Comparison of ENCODE assay signal across 21 cellular contexts in the genomic region with DNA sequence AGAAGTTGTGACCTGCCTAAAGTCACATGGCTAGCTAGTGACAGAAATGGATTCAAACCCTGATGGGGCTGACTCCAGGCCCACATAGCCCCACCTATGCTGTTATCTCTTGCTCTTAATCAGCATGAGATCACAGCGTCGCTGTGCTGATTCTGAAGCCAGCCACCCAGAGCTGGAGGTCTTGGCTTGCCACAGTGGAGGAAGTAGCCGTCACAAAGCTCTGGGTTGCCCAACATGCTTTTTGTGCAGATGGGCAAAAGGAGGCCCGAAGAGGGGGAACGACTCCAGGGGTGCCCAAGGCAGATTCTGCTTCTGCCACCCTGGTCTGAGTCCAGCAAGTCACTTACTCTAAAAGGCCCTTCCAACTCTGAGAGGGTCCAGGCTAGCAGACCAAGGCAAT. TPM values are rescaled to one million over a fixed set of nuclear protein-coding genes. Genes with fewer than 3 reads are reported as not detected.
DNase-seq lines count a peak whose midpoint lies in the region; ATAC-seq and TF ChIP-seq lines count a peak whose summit lies in the region.
"Had no signal": no experiment of that assay in that cellular context is flagged by ENCODE, and none has a peak within 500 bp of the region (broad histone marks: within the 10 kb centered on the region; RNA-seq: fewer than 3 reads in every experiment).

No MANE protein-coding gene starts in this region.

- ATAC-seq in gastroesophageal sphincter (peak; percentile 34), GM21526 (IDR thresholded peaks at IDR 0.05; ENCODE audit: low FRiP score, unreplicated experiment) (no peak), GM19397 (IDR thresholded peaks at IDR 0.05; ENCODE audit: unreplicated experiment) (no peak), mucosa of descending colon (no peak)
- ATAC-seq: activated T-helper 17 cell treated with anti-CD3 and anti-CD28 coated beads, Interleukin-2, amount 50 U/mL, for 72 hours; PC-3; psoas muscle had no signal

- H3K27me3 ChIP-seq in gastroesophageal sphincter (peaks cover 12% of the 10 kb centered on the region), neutrophil (no peaks in the 10 kb centered on the region), Caco-2 (replicated peaks; ENCODE audit: control insufficient read depth, insufficient read depth, low read length) (no peaks in the 10 kb centered on the region)
- H3K27me3 ChIP-seq: colonic mucosa, uterus had no signal

- H3K27ac ChIP-seq in RWPE1 = peak overlapping the region; percentile 11; the same call in 1 of the 2 replicates
- H3K27ac ChIP-seq in gastroesophageal sphincter = no peak overlapping the region
- peak overlapping the region; percentile 69 for H3K27ac ChIP-seq in neutrophil
- H3K27ac ChIP-seq: colonic mucosa, psoas muscle, SK-N-MC, uterus had no signal

- CTCF ChIA-PET in RWPE1 (lab: Yijun Ruan, JAX) = interaction anchor here (1.0 kb wide), 1 partner anchor 92 kb away, joined by 6 read pairs; no protein-coding TSS in a partner anchor
- CTCF ChIA-PET in Caco-2 (lab: Charles Lee) = interaction anchor here (1.4 kb wide), 1 partner anchor 21 kb away, joined by 3 read pairs; no protein-coding TSS in a partner anchor

- BruUV-seq in Caco-2 (replicated peaks; lab: Mats Ljungman, UMichigan) = no TSS peak

- no CpG with 5 or more reads among the region's 5 CpGs for WGBS in gastroesophageal sphincter (ENCODE audit: low coverage in 1 of 2), 2 donors

- no peak for TF ChIP-seq POLR2A in gastroesophageal sphincter (IDR thresholded peaks at IDR 0.05)

- POLR2A ChIA-PET in RWPE1 (lab: Yijun Ruan, JAX; ENCODE audit: low non-redundant PET) (no interaction called here), Caco-2 (lab: Charles Lee) (no interaction called here)

- H3K9me3 Mint-ChIP-seq in Caco-2 (ENCODE audit: unreplicated experiment) = no peaks in the 10 kb centered on the region
- H3K9me3 Mint-ChIP-seq: activated T-helper 17 cell treated with anti-CD3 and anti-CD28 coated beads, Interleukin-2, amount 50 U/mL, for 72 hours; CD4-positive, CD25-positive, alpha-beta regulatory T cell had no signal

- no peaks in the 10 kb centered on the region for H3K36me3 ChIP-seq in gastroesophageal sphincter
- H3K36me3 ChIP-seq in neutrophil = no peaks in the 10 kb centered on the region
- H3K36me3 ChIP-seq in Caco-2 (ENCODE audit: control insufficient read depth, insufficient read depth, low read length) = no peaks in the 10 kb centered on the region
- H3K36me3 ChIP-seq in mucosa of descending colon (ENCODE audit: low read depth) = no peaks in the 10 kb centered on the region
- H3K36me3 ChIP-seq: colonic mucosa, uterus had no signal

- peak; percentile 31 for DNase-seq in GDM1 (lab: John Stamatoyannopoulos, UW)
- no peak for DNase-seq in RWPE1 (ENCODE audit: low spot score)
- no peak for DNase-seq in Caco-2
- no peak for DNase-seq in mucosa of descending colon
- DNase-seq: activated CD4-positive, alpha-beta T cell treated with anti-CD3 and anti-CD28 coated beads for 1 hour; CD4-positive, CD25-positive, alpha-beta regulatory T cell; colonic mucosa; NCI-H1105 treated with DMSO at 0.1 percent for 48 hours; PC-3; psoas muscle; stimulated activated CD4-positive, alpha-beta T cell treated with anti-CD3 and anti-CD28 coated beads, Interleukin-4, amount 100 ng/mL, for 4 hours; T-helper 9 cell; uterus had no signal

- intact Hi-C loops in Caco-2 (cut with micrococcal nuclease; ENCODE audit: unreplicated experiment) (no loop called here), mucosa of descending colon (cut with DNase I, micrococcal nuclease) (no loop called here)

- peaks cover 7% of the 10 kb centered on the region for H3K4me1 Mint-ChIP-seq in Caco-2 (ENCODE audit: low read depth, unreplicated experiment)
- H3K4me1 Mint-ChIP-seq: brain; CD4-positive, CD25-positive, alpha-beta regulatory T cell had no signal

- H3K36me3 Mint-ChIP-seq in Caco-2 (ENCODE audit: insufficient read depth, unreplicated experiment) = no peaks in the 10 kb centered on the region
- H3K36me3 Mint-ChIP-seq: brain; CD4-positive, CD25-positive, alpha-beta regulatory T cell had no signal

- H3K27me3 Mint-ChIP-seq in Caco-2 (ENCODE audit: insufficient read depth, unreplicated experiment) = no peaks in the 10 kb centered on the region
- H3K27me3 Mint-ChIP-seq: brain; CD4-positive, CD25-positive, alpha-beta regulatory T cell had no signal

- TF ChIP-seq EP300 in gastroesophageal sphincter (IDR thresholded peaks at IDR 0.05) = no peak

- H3K4me1 ChIP-seq in gastroesophageal sphincter (no peaks in the 10 kb centered on the region), neutrophil (ENCODE audit: control insufficient read depth in 1 of 2, insufficient read depth in 1 of 2, low read depth in 1 of 2, low read length in 1 of 2) (peaks cover 50 to 52% of the 10 kb centered on the region in 2 experiments), Caco-2 (no peaks in the 10 kb centered on the region), mucosa of descending colon (ENCODE audit: low read depth) (no peaks in the 10 kb centered on the region)
- H3K4me1 ChIP-seq: colonic mucosa, psoas muscle, uterus had no signal

- H3K9me3 ChIP-seq in gastroesophageal sphincter (peaks cover 0 to 7% (median 0%) of the 10 kb centered on the region in 3 donors), neutrophil (no peaks in the 10 kb centered on the region), Caco-2 (no peaks in the 10 kb centered on the region), mucosa of descending colon (no peaks in the 10 kb centered on the region)
- H3K9me3 ChIP-seq: colonic mucosa, psoas muscle, uterus had no signal

- no peak overlapping the region for H3K4me3 Mint-ChIP-seq in Caco-2 (ENCODE audit: unreplicated experiment)
- H3K4me3 Mint-ChIP-seq: activated T-helper 17 cell treated with anti-CD3 and anti-CD28 coated beads, Interleukin-2, amount 50 U/mL, for 72 hours; brain; CD4-positive, CD25-positive, alpha-beta regulatory T cell had no signal

- TF ChIP-seq CTCF in RWPE1 (conservative IDR thresholded peaks at IDR 0.05; ENCODE audit: low read depth) (no peak), gastroesophageal sphincter (IDR thresholded peaks at IDR 0.05) (no peak), neutrophil (IDR thresholded peaks at IDR 0.05) (no peak), Caco-2 (IDR thresholded peaks at IDR 0.05; ENCODE audit: insufficient read depth in 1 of 2, low read depth in 1 of 2, low read length in 1 of 2, severe bottlenecking in 1 of 2, unreplicated experiment in 1 of 2) (no peak), mucosa of descending colon (IDR thresholded peaks at IDR 0.05) (no peak)

- H3K4me3 ChIP-seq in gastroesophageal sphincter (no peak overlapping the region), neutrophil (ENCODE audit: low read depth in 1 of 2, low read length in 1 of 2) (peak overlapping the region in 1 of 2 experiments; percentile 7), Caco-2 (ENCODE audit: low read depth, low read length) (no peak overlapping the region), mucosa of descending colon (no peak overlapping the region)
- H3K4me3 ChIP-seq: colonic mucosa, psoas muscle, SK-N-MC, smooth muscle cell, uterus had no signal

- H3K27ac Mint-ChIP-seq in Caco-2 (ENCODE audit: unreplicated experiment) = no peak overlapping the region
- H3K27ac Mint-ChIP-seq: activated T-helper 17 cell treated with anti-CD3 and anti-CD28 coated beads, Interleukin-2, amount 50 U/mL, for 72 hours; brain had no signal

RNA-seq across cellular contexts. Expression of a gene that starts 14.7 kb away (rescaled TPM):
- total RNA-seq in gastroesophageal sphincter (1 to 10 TPM in 2 of 4 donors, under 1 TPM in 2; 0.84 to 4.8 (median 1.4) TPM), Caco-2 (2022) (2.2 TPM in 2 replicates), mucosa of descending colon (10 to 100 TPM; 11.3 to 29.6 (median 24.4) TPM)

RNA-seq across cellular contexts. Expression of a gene that starts 38.5 kb away (rescaled TPM):
- 1 to 10 TPM in 1 of 4 donors, under 1 TPM in 2, not detected in 1; 0.27 to 1.2 (median 0.69) TPM for total RNA-seq in gastroesophageal sphincter
- total RNA-seq in Caco-2 (2022) = 7.2 and 7.8 TPM in 2 replicates
- 10 to 100 TPM in 1 of 3 donors, 1 to 10 TPM in 2; 4.2 to 17.2 (median 9.4) TPM for total RNA-seq in mucosa of descending colon
- total RNA-seq: CD4-positive, CD25-positive, alpha-beta regulatory T cell had no signal

RNA-seq across cellular contexts. Expression of a gene that starts 56.9 kb away (rescaled TPM):
- 10 to 100 TPM; 19.3 to 24.0 (median 21.7) TPM for total RNA-seq in gastroesophageal sphincter
- 18.9 and 23.5 TPM in 2 replicates for total RNA-seq in Caco-2 (2022)
- 10 to 100 TPM; 15.5 to 20.7 (median 19.3) TPM for total RNA-seq in mucosa of descending colon

Comparison
In these comparisons a context has a peak if more than half of its experiments do, and no peak if none do; other contexts are left out.
1. H3K27ac ChIP-seq: peak in RWPE1 (single experiment) and neutrophil (single experiment); none in gastroesophageal sphincter (0 of 4).